Comparison of ENCODE assay signal across 8 cellular contexts in genomic region chr16:14286381-14287230, GRCh38.
DNase-seq lines count a peak whose midpoint lies in the region; ATAC-seq, FAIRE-seq and TF ChIP-seq lines count a peak whose summit lies in the region.

No MANE protein-coding gene starts in this region.

- BruUV-seq in GM12878 (replicated peaks; lab: Mats Ljungman, UMichigan) = no TSS peak

- TF ChIP-seq EP300 in A549 (IDR thresholded peaks at IDR 0.05) (no peak), GM12878 (IDR thresholded peaks at IDR 0.05; ENCODE audit: borderline replicate concordance in 1 of 2, control insufficient read depth in 1 of 2, low read depth in 2 of 2, low read length in 2 of 2) (no peak)

- H3K27me3 ChIP-seq in GM12878 (replicated peaks in 1 of 2; ENCODE audit: control insufficient read depth in 2 of 2, insufficient read depth in 2 of 2, low read length in 1 of 2) = no peaks in the 10 kb centered on the region
- H3K27me3 ChIP-seq in keratinocyte (ENCODE audit: control insufficient read depth, extremely low read depth, insufficient read depth, low read length) = no peaks in the 10 kb centered on the region

- no peaks in the 10 kb centered on the region for H3K79me2 ChIP-seq in GM12878 (ENCODE audit: control insufficient read depth, insufficient read depth, low read length)
- no peaks in the 10 kb centered on the region for H3K79me2 ChIP-seq in keratinocyte (ENCODE audit: control insufficient read depth, insufficient read depth, low read length)

- H3K4me1 ChIP-seq in A549 (peaks cover 12% of the 10 kb centered on the region; the same call in 1 of the 3 replicates), GM12878 (ENCODE audit: control insufficient read depth, insufficient read depth, low read length) (peaks cover 8% of the 10 kb centered on the region), keratinocyte (ENCODE audit: control insufficient read depth, extremely low read depth, insufficient read depth, low read length) (peaks cover 6% of the 10 kb centered on the region)

- POLR2A ChIA-PET in A549 (lab: Yijun Ruan, JAX) (interaction anchor here (0.6 to 1.9 kb wide), 8 partner anchors 12 to 367 kb away, joined by 3 to 9 read pairs (median 4); partner anchors contain the start of genes ERCC4 and PARN), GM12878 (lab: Charles Lee) (interaction anchor here (0.5 to 1.7 kb wide), 6 partner anchors 12 to 330 kb away, joined by 3 to 9 read pairs (median 3); no protein-coding TSS in a partner anchor)

- no peaks in the 10 kb centered on the region for H3K9me1 ChIP-seq in keratinocyte (ENCODE audit: control insufficient read depth, extremely low read depth, insufficient read depth, low read length)

- H3K27ac Mint-ChIP-seq in stimulated activated naive CD8-positive, alpha-beta T cell treated with anti-CD3 and anti-CD28 coated beads, Interleukin-15, Interleukin-2, amounts not matched to agents 100 ng/mL and 50 ng/mL, for 24 hours = peak overlapping the region; percentile 16

- FAIRE-seq in A549 (lab: Jason Lieb, UNC) = no peak
- FAIRE-seq in GM12878 (lab: Jason Lieb, UNC) = peak; percentile 62
- FAIRE-seq in keratinocyte (lab: Jason Lieb, UNC) = no peak

- CTCF ChIA-PET in A549 (lab: Yijun Ruan, JAX) (interaction anchor here (0.5 to 3.6 kb wide), 17 partner anchors 9 to 367 kb away, joined by 3 to 34 read pairs (median 3); partner anchors contain the start of gene ERCC4), GM12878 (lab: Yijun Ruan, JAX) (interaction anchor here (0.6 to 4.0 kb wide), 22 partner anchors 9 to 369 kb away, joined by 3 to 31 read pairs (median 5); partner anchors contain the start of gene ERCC4)

- RAD21 ChIA-PET in GM12878 (lab: Charles Lee; ENCODE audit: unreplicated experiment) = interaction anchor here (0.7 to 3.3 kb wide), 20 partner anchors 9 to 367 kb away, joined by 3 to 39 read pairs (median 5); partner anchors contain the start of gene ERCC4

- no peak for DNase-seq in A549 (ENCODE audit: low read depth in 1 of 2, low spot score in 1 of 2)
- DNase-seq in Jurkat, Clone E6-1 (ENCODE audit: low read depth, low spot score) = no peak
- DNase-seq in GM12878 (ENCODE audit: low read depth, low spot score) = no peak
- DNase-seq in keratinocyte (ENCODE audit: low read depth, low spot score) = no peak
- no peak for DNase-seq in ACHN
- no peak for DNase-seq in NCI-H1092 treated with DMSO at 0.1 percent for 48 hours (lab: John Stamatoyannopoulos, UW)

- 84% methylated on average over 31 of the region's 31 CpGs for WGBS in A549 (ENCODE audit: missing lambda C conversion rate)
- 25% methylated on average over 31 of the region's 31 CpGs for WGBS in GM12878 (ENCODE audit: insufficient coverage, insufficient replicate concordance, low lambda C conversion rate, missing lambda C conversion rate)

- in situ Hi-C loops in GM12878 (cut with MboI) = loop anchor here (5.0 kb wide), 2 partner anchors 241 to 364 kb away; partner anchors contain the start of gene ERCC4
- in situ Hi-C loops in ACHN (cut with HindIII; ENCODE audit: low pct_ligation_motif_present, low pct_unique_long_range_greater_than_20kb, low sequenced_read_pairs) = no loop called here

- peaks cover 12% of the 10 kb centered on the region for H3K4me1 Mint-ChIP-seq in stimulated activated naive CD8-positive, alpha-beta T cell treated with anti-CD3 and anti-CD28 coated beads, Interleukin-15, Interleukin-2, amounts not matched to agents 100 ng/mL and 50 ng/mL, for 24 hours (ENCODE audit: low read depth)

- peak overlapping the region; percentile 46 to 91 for H3K27ac ChIP-seq in A549
- peak overlapping the region; percentile 76 for H3K27ac ChIP-seq in GM12878 (ENCODE audit: control insufficient read depth, insufficient read depth)
- no peak overlapping the region for H3K27ac ChIP-seq in keratinocyte (ENCODE audit: control insufficient read depth, insufficient read depth, low read length)

- dilution Hi-C loops in keratinocyte (cut with MboI; ENCODE audit: extremely low pct_ligation_motif_present, low sequenced_read_pairs) = no loop called here

- H3K4me3 Mint-ChIP-seq in stimulated activated naive CD8-positive, alpha-beta T cell treated with anti-CD3 and anti-CD28 coated beads, Interleukin-15, Interleukin-2, amounts not matched to agents 100 ng/mL and 50 ng/mL, for 24 hours = peak overlapping the region; percentile 84

- TF ChIP-seq POLR2A in A549 (IDR thresholded peaks at IDR 0.05; ENCODE audit: low read length) = no peak
- TF ChIP-seq POLR2A in GM12878 (IDR thresholded peaks at IDR 0.05; ENCODE audit: low read depth, low read length) = peak; percentile 13; the same call in 1 of the 2 replicates

- SMC1A ChIA-PET in GM12878 (lab: Charles Lee; ENCODE audit: uncharacterized antibody, unreplicated experiment) = interaction anchor here (0.9 to 4.3 kb wide), 19 partner anchors 10 to 367 kb away, joined by 3 to 48 read pairs (median 4); partner anchors contain the start of gene ERCC4

- no peaks in the 10 kb centered on the region for H3K27me3 Mint-ChIP-seq in stimulated activated naive CD8-positive, alpha-beta T cell treated with anti-CD3 and anti-CD28 coated beads, Interleukin-15, Interleukin-2, amounts not matched to agents 100 ng/mL and 50 ng/mL, for 24 hours

- no peaks in the 10 kb centered on the region for H3K36me3 ChIP-seq in GM12878 (ENCODE audit: control insufficient read depth in 2 of 2, insufficient read depth in 2 of 2, low read length in 1 of 2)
- H3K36me3 ChIP-seq in keratinocyte (ENCODE audit: control insufficient read depth in 2 of 2, extremely low read depth in 1 of 2, insufficient read depth in 2 of 2, low read length in 2 of 2) = no peaks in the 10 kb centered on the region

- TF ChIP-seq RAD21 in A549 (conservative IDR thresholded peaks at IDR 0.05 in 1 of 2, IDR thresholded peaks at IDR 0.05 in 1 of 2) (0 out of 5 replicates have a peak, but pooled peaks of 1 of the 2 experiments have one; percentile 2), GM12878 (IDR thresholded peaks at IDR 0.05; ENCODE audit: insufficient read depth, low read depth, low read length) (peak; percentile 23; the same call in 1 of the 2 replicates)

- H3K9me3 Mint-ChIP-seq in stimulated activated naive CD8-positive, alpha-beta T cell treated with anti-CD3 and anti-CD28 coated beads, Interleukin-15, Interleukin-2, amounts not matched to agents 100 ng/mL and 50 ng/mL, for 24 hours = peaks cover 10% of the 10 kb centered on the region

- H3K4me3 ChIP-seq in A549 = peak overlapping the region; percentile 27; the same call in 2 of the 3 replicates
- H3K4me3 ChIP-seq in Jurkat, Clone E6-1 (ENCODE audit: low read length) = peak overlapping the region; percentile 43
- H3K4me3 ChIP-seq in GM12878 = peak overlapping the region; percentile 89
- peak overlapping the region in 1 of 3 experiments; percentile 55 for H3K4me3 ChIP-seq in keratinocyte (ENCODE audit: control insufficient read depth in 2 of 3, extremely low read depth in 1 of 3, insufficient read depth in 2 of 3, low read depth in 1 of 3, low read length in 3 of 3)

- H3K9ac ChIP-seq in GM12878 (ENCODE audit: control insufficient read depth, insufficient read depth, low read length) = peak overlapping the region; percentile 60
- H3K9ac ChIP-seq in keratinocyte (ENCODE audit: control insufficient read depth, extremely low read depth, insufficient read depth, low read length) = no peak overlapping the region

- TF ChIP-seq CTCF in A549 (IDR thresholded peaks at IDR 0.05) (no peak), GM12878 (IDR thresholded peaks at IDR 0.05 in 2 of 3, conservative IDR thresholded peaks at IDR 0.05 in 1 of 3; ENCODE audit: control insufficient read depth in 2 of 3, extremely low read depth in 1 of 3, insufficient read depth in 1 of 3, low read depth in 3 of 3, low read length in 3 of 3) (peak in 2 of 3 experiments; percentile 26 to 31; a peak in 2 of 6 replicates), keratinocyte (optimal IDR thresholded peaks at IDR 0.05 in 1 of 3, IDR thresholded peaks at IDR 0.05 in 1 of 3, conservative IDR thresholded peaks at IDR 0.05 in 1 of 3; ENCODE audit: extremely low read depth in 1 of 3, insufficient read depth in 2 of 3, low read length in 3 of 3) (no peak)

- H3K4me2 ChIP-seq in A549 (peak overlapping the region; percentile 54), GM12878 (ENCODE audit: control insufficient read depth, insufficient read depth) (peak overlapping the region; percentile 94), keratinocyte (ENCODE audit: control insufficient read depth, extremely low read depth, insufficient read depth, low read depth, low read length) (peak overlapping the region; percentile 63)

- intact Hi-C loops in GM12878 (cut with micrococcal nuclease; ENCODE audit: unreplicated experiment) = no loop called here

- H3K9me3 ChIP-seq in A549 (peaks cover 21% of the 10 kb centered on the region), GM12878 (replicated peaks; ENCODE audit: control insufficient read depth, insufficient read depth, low read length) (peaks cover 8% of the 10 kb centered on the region), keratinocyte (ENCODE audit: control insufficient read depth, low read depth, low read length) (peaks cover 8% of the 10 kb centered on the region)

- peaks cover 4% of the 10 kb centered on the region for H3K36me3 Mint-ChIP-seq in stimulated activated naive CD8-positive, alpha-beta T cell treated with anti-CD3 and anti-CD28 coated beads, Interleukin-15, Interleukin-2, amounts not matched to agents 100 ng/mL and 50 ng/mL, for 24 hours (ENCODE audit: low read depth)

- H4K20me1 ChIP-seq in GM12878 (ENCODE audit: control insufficient read depth, insufficient read depth) (no peaks in the 10 kb centered on the region), keratinocyte (ENCODE audit: control insufficient read depth, extremely low read depth, insufficient read depth, low read length) (no peaks in the 10 kb centered on the region)

- H2AFZ ChIP-seq in GM12878 (ENCODE audit: control insufficient read depth, low read depth, low read length) (peak overlapping the region; percentile 96), keratinocyte (ENCODE audit: control insufficient read depth, low read length) (no peak overlapping the region)

- ATAC-seq in A549 (peak in 1 of 2 experiments; percentile 5; a peak in 2 of 6 replicates), GM18870 (IDR thresholded peaks at IDR 0.05; ENCODE audit: unreplicated experiment) (peak; percentile 2), GM12878 (peak; percentile 79)

TF ChIP-seq in A549, 52 proteins besides CTCF, POLR2A, EP300 and RAD21 (continues in another document):
- TF ChIP-seq HDAC2 (IDR thresholded peaks at IDR 0.05) = 0 out of 2 replicates have a peak, but pooled peaks have one; percentile 60
- TF ChIP-seq NR3C1 (IDR thresholded peaks at IDR 0.05) = no peak
- TF ChIP-seq HES2 (IDR thresholded peaks at IDR 0.05) = no peak

TF ChIP-seq in GM12878, 131 proteins besides CTCF, POLR2A, EP300 and RAD21 (continues in another document):
- TF ChIP-seq TCF12 (IDR thresholded peaks at IDR 0.05; ENCODE audit: low read depth, low read length) (0 out of 2 replicates have a peak, but pooled peaks have one; percentile 61), POU2F2 (IDR thresholded peaks at IDR 0.05; ENCODE audit: borderline replicate concordance, low read depth, low read length) (peak; percentile 20; the same call in 1 of the 3 replicates)

Comparison
In these comparisons a context has a peak if more than half of its experiments do, and no peak if none do; other contexts are left out.
1. CTCF ChIP-seq: peak in GM12878 (2 of 3); none in A549 (single experiment) and keratinocyte (0 of 3).
2. Of the 24 proteins assayed by ChIP-seq in both GM12878 and A549: peak only in GM12878: CTCF, ESRRA, MAX, POLR2A and SMC3; only in A549: HDAC2 and KDM1A; in both: RCOR1; in neither: 15; mixed calls (peak in some experiments, not most) for 1.
3. Peak in every context shown above with its lines, with median percentiles within 50 percentile points of each other: H3K4me2 ChIP-seq.